8 cellular contexts compared by ENCODE assay signal in genomic region chr4:87219648-87220093, GRCh38. TPM values are rescaled to one million over a fixed set of nuclear protein-coding genes. Genes with fewer than 3 reads are reported as not detected.
DNase-seq lines count a peak whose midpoint lies in the region; ATAC-seq and TF ChIP-seq lines count a peak whose summit lies in the region.

No MANE protein-coding gene starts in this region.

- H3K27ac ChIP-seq in A673 (ENCODE audit: low read depth, low read length, poor library complexity, severe bottlenecking) (peak overlapping the region; percentile 92), OCI-LY7 (ENCODE audit: low read depth, low read length, poor library complexity, severe bottlenecking) (peak overlapping the region; percentile 77), heart right ventricle (peak overlapping the region; percentile 32 to 94 (median 94))

- H3K4me2 ChIP-seq in OCI-LY7 (ENCODE audit: low read length), result peak overlapping the region; percentile 79

- H2AFZ ChIP-seq in OCI-LY7 (ENCODE audit: low read length), result peak overlapping the region; percentile 90

- H3K79me2 ChIP-seq in OCI-LY7 (ENCODE audit: insufficient read depth, low read depth, low read length), result peaks cover 40% of the 10 kb centered on the region

- H3K9me3 ChIP-seq in A673 (ENCODE audit: low read depth, low read length, poor library complexity, severe bottlenecking) (no peaks in the 10 kb centered on the region), OCI-LY7 (ENCODE audit: low read length) (no peaks in the 10 kb centered on the region), heart right ventricle (no peaks in the 10 kb centered on the region)

- H3K4me3 Mint-ChIP-seq in activated naive CD4-positive, alpha-beta T cell treated with anti-CD3 and anti-CD28 coated beads for 36 hours, result peak overlapping the region; percentile 84
- H3K4me3 Mint-ChIP-seq in progenitor cell of endocrine pancreas (ENCODE audit: low read depth), result peak overlapping the region; percentile 95

- DNase-seq in A673 (ENCODE audit: low spot score), result no peak
- peak; percentile 52 for DNase-seq in OCI-LY7 (ENCODE audit: low spot score)
- peak; percentile 67 for DNase-seq in activated naive CD4-positive, alpha-beta T cell treated with anti-CD3 and anti-CD28 coated beads for 36 hours
- peak; percentile 42 to 45 for DNase-seq in heart right ventricle
- peak; percentile 26 for DNase-seq in progenitor cell of endocrine pancreas (ENCODE audit: low spot score, unreplicated experiment)
- no peak for DNase-seq in cerebellar cortex (ENCODE audit: low spot score)

- H3K36me3 ChIP-seq in A673 (ENCODE audit: insufficient read depth, low read length, poor library complexity, severe bottlenecking), result no peaks in the 10 kb centered on the region
- H3K36me3 ChIP-seq in OCI-LY7 (ENCODE audit: insufficient read depth, low read length), result no peaks in the 10 kb centered on the region
- H3K36me3 ChIP-seq in heart right ventricle, result no peaks in the 10 kb centered on the region

- H3K27me3 ChIP-seq in A673 (replicated peaks; ENCODE audit: insufficient read depth, low read depth, low read length, poor library complexity) (no peaks in the 10 kb centered on the region), heart right ventricle (no peaks in the 10 kb centered on the region)

- ATAC-seq in GM18508 (IDR thresholded peaks at IDR 0.05; ENCODE audit: insufficient read depth, unreplicated experiment) (peak; percentile 16), HG03025 (IDR thresholded peaks at IDR 0.05; ENCODE audit: low FRiP score, unreplicated experiment) (peak; percentile 39), heart right ventricle (peak; percentile 15 to 68 (median 37))

- no peaks in the 10 kb centered on the region for H3K9me3 Mint-ChIP-seq in activated naive CD4-positive, alpha-beta T cell treated with anti-CD3 and anti-CD28 coated beads for 36 hours
- H3K9me3 Mint-ChIP-seq in progenitor cell of endocrine pancreas (ENCODE audit: low read depth), result no peaks in the 10 kb centered on the region

- BruUV-seq in A673 (replicated peaks; lab: Mats Ljungman, UMichigan) (no TSS peak), OCI-LY7 (replicated peaks; lab: Mats Ljungman, UMichigan) (no TSS peak)

- intact Hi-C loops in A673 (cut with micrococcal nuclease; ENCODE audit: unreplicated experiment) (loop anchor here (5.0 kb wide), 1 partner anchor 67 kb away; no protein-coding TSS in a partner anchor), OCI-LY7 (cut with micrococcal nuclease; ENCODE audit: unreplicated experiment) (loop anchor here (1.0 to 5.0 kb wide), 4 partner anchors 67 to 297 kb away; partner anchors contain the start of gene AFF1), heart right ventricle (cut with DNase I) (loop anchor here in 3 of 10 donors (2.0 to 10.0 kb wide), 4 partner anchors 67 to 285 kb away; partner anchors contain the start of gene AFF1 (in 1 of the 3))
- intact Hi-C loops in activated naive CD4-positive, alpha-beta T cell treated with anti-CD3 and anti-CD28 coated beads for 36 hours (cut with micrococcal nuclease), result loop anchor here (1.0 to 2.0 kb wide), 9 partner anchors 10 to 1063 kb away; partner anchors contain the start of gene NUDT9

- no peaks in the 10 kb centered on the region for H3K9me2 ChIP-seq in OCI-LY7 (ENCODE audit: insufficient read depth, low read length)

- H3K36me3 Mint-ChIP-seq in activated naive CD4-positive, alpha-beta T cell treated with anti-CD3 and anti-CD28 coated beads for 36 hours (ENCODE audit: low read depth), result no peaks in the 10 kb centered on the region
- no peaks in the 10 kb centered on the region for H3K36me3 Mint-ChIP-seq in progenitor cell of endocrine pancreas (ENCODE audit: insufficient read depth)

- CTCF ChIA-PET in A673 (lab: Charles Lee) (no interaction called here), OCI-LY7 (lab: Charles Lee; ENCODE audit: unreplicated experiment) (interaction anchor here (0.8 to 1.4 kb wide), 4 partner anchors 10 to 69 kb away, joined by 3 to 4 read pairs (median 4); no protein-coding TSS in a partner anchor)
- CTCF ChIA-PET in activated naive CD4-positive, alpha-beta T cell treated with anti-CD3 and anti-CD28 coated beads for 36 hours (lab: Charles Lee), result interaction anchor here (0.7 to 2.9 kb wide), 12 partner anchors 16 to 297 kb away, joined by 3 to 11 read pairs (median 4); partner anchors contain the start of gene AFF1

- TF ChIP-seq CTCF in A673 (conservative IDR thresholded peaks at IDR 0.05; ENCODE audit: low read depth, low read length), result 0 out of 2 replicates have a peak, but pooled peaks have one; percentile 14
- TF ChIP-seq CTCF in OCI-LY7 (conservative IDR thresholded peaks at IDR 0.05; ENCODE audit: low read length), result peak; percentile 60; the same call in 1 of the 2 replicates
- TF ChIP-seq CTCF in heart right ventricle (IDR thresholded peaks at IDR 0.05), result peak in 3 of 9 donors; percentile 21 to 31 (median 26)
- TF ChIP-seq CTCF in progenitor cell of endocrine pancreas (IDR thresholded peaks at IDR 0.05; ENCODE audit: unreplicated experiment), result peak; percentile 54

- H3K4me1 Mint-ChIP-seq in activated naive CD4-positive, alpha-beta T cell treated with anti-CD3 and anti-CD28 coated beads for 36 hours (ENCODE audit: low read depth), result peaks cover 16% of the 10 kb centered on the region
- H3K4me1 Mint-ChIP-seq in progenitor cell of endocrine pancreas (ENCODE audit: low read depth), result peaks cover 8% of the 10 kb centered on the region

- peak overlapping the region; percentile 90 for H3K4me3 ChIP-seq in A673 (ENCODE audit: low read depth, low read length, poor library complexity, severe bottlenecking)
- H3K4me3 ChIP-seq in OCI-LY7 (ENCODE audit: low read depth, low read length, poor library complexity, severe bottlenecking), result peak overlapping the region; percentile 95
- peak overlapping the region; percentile 77 to 99 (median 92) for H3K4me3 ChIP-seq in heart right ventricle

- no peaks in the 10 kb centered on the region for H3K4me1 ChIP-seq in A673 (ENCODE audit: insufficient read depth, low read length, poor library complexity, severe bottlenecking)
- peaks cover 26% of the 10 kb centered on the region for H3K4me1 ChIP-seq in OCI-LY7 (ENCODE audit: insufficient read depth, low read length, poor library complexity, severe bottlenecking)
- H3K4me1 ChIP-seq in heart right ventricle, result peaks cover 0 to 18% (median 12%) of the 10 kb centered on the region in 9 donors

- POLR2A ChIA-PET in A673 (lab: Charles Lee; ENCODE audit: low non-redundant PET) (no interaction called here), OCI-LY7 (lab: Charles Lee) (interaction anchor here (0.6 to 1.8 kb wide), 7 partner anchors 18 to 1518 kb away, joined by 3 to 9 read pairs (median 3); partner anchors contain the start of gene HSD17B11)

- peaks cover 6% of the 10 kb centered on the region; the same call in 1 of the 2 replicates for H4K20me1 ChIP-seq in OCI-LY7 (ENCODE audit: insufficient read depth, low read length)

- H3K27ac Mint-ChIP-seq in activated naive CD4-positive, alpha-beta T cell treated with anti-CD3 and anti-CD28 coated beads for 36 hours, result peak overlapping the region; percentile 82
- H3K27ac Mint-ChIP-seq in progenitor cell of endocrine pancreas, result peak overlapping the region; percentile 98

- WGBS in heart right ventricle, 2 donors, result 0 to 1% methylated on average over 40 of the region's 40 CpGs

- H3K27me3 Mint-ChIP-seq in activated naive CD4-positive, alpha-beta T cell treated with anti-CD3 and anti-CD28 coated beads for 36 hours (ENCODE audit: low read depth), result no peaks in the 10 kb centered on the region
- peaks cover 6% of the 10 kb centered on the region for H3K27me3 Mint-ChIP-seq in progenitor cell of endocrine pancreas

RNA-seq across cellular contexts. Expression of gene KLHL8, which starts 0.7 kb away (rescaled TPM):
- total RNA-seq in A673 (2021) (14.8 and 15.4 TPM in 2 replicates), OCI-LY7 (2022) (20.3 and 23.4 TPM in 2 replicates), heart right ventricle (10 to 100 TPM; 10.4 to 15.0 (median 11.9) TPM), progenitor cell of endocrine pancreas (13.4 and 13.6 TPM in 2 replicates)
- 9.0 and 12.6 TPM in 2 replicates for total RNA-seq in OCI-LY7 (2014; rRNA removed; shearing (Covaris generic))
- total RNA-seq in activated naive CD4-positive, alpha-beta T cell treated with anti-CD3 and anti-CD28 coated beads for 36 hours, result 10 to 100 TPM; 10.7 to 12.1 TPM
- 1 to 10 TPM; 2.4 to 2.5 TPM for polyA plus RNA-seq in heart right ventricle

Comparison
In these comparisons a context has a peak if more than half of its experiments do, and no peak if none do; other contexts are left out.
1. DNase-seq: peak in OCI-LY7 (single experiment), activated naive CD4-positive, alpha-beta T cell treated with anti-CD3 and anti-CD28 coated beads for 36 hours (single experiment), heart right ventricle (2 of 2) and progenitor cell of endocrine pancreas (single experiment); none in A673 (single experiment) and cerebellar cortex (single experiment).
2. Peak in every context shown above with its lines, with median percentiles within 50 percentile points of each other: H3K27ac ChIP-seq, H3K4me3 ChIP-seq and ATAC-seq.